ENCODE assay signal across 15 cellular contexts in genomic region chr2:61117534-61117933, GRCh38. TPM values are rescaled to one million over a fixed set of nuclear protein-coding genes. Genes with fewer than 3 reads are reported as not detected.
DNase-seq lines count a peak whose midpoint lies in the region; ATAC-seq and TF ChIP-seq lines count a peak whose summit lies in the region.
"Had no signal": no experiment of that assay in that cellular context is flagged by ENCODE, and none has a peak within 500 bp of the region (broad histone marks: within the 10 kb centered on the region; RNA-seq: fewer than 3 reads in every experiment).

No MANE protein-coding gene starts in this region.

- H3K27me3 ChIP-seq in BJ (ENCODE audit: control insufficient read depth, insufficient read depth, low read length): no peaks in the 10 kb centered on the region
- H3K27me3 ChIP-seq: BLaER1, body of pancreas, right lobe of liver had no signal

- 0 out of 2 replicates have a peak, but pooled peaks cover 2% of the 10 kb centered on the region for H3K36me3 ChIP-seq in BJ (ENCODE audit: control insufficient read depth, insufficient read depth, low read length)
- H3K36me3 ChIP-seq: right lobe of liver had no signal

- H3K4me3 ChIP-seq in BJ (ENCODE audit: low read depth, low read length) (no peak overlapping the region), astrocyte of the cerebellum (ENCODE audit: low read depth, low read length) (no peak overlapping the region)
- H3K4me3 ChIP-seq: BLaER1, body of pancreas, right lobe of liver had no signal

- TF ChIP-seq CTCF in BJ (IDR thresholded peaks at IDR 0.05; ENCODE audit: insufficient read depth, low read depth, low read length) (no peak), astrocyte of the cerebellum (IDR thresholded peaks at IDR 0.05; ENCODE audit: low read depth, low read length, missing control alignments) (no peak)

- CTCF ChIA-PET in BJ (lab: Yijun Ruan, JAX): no interaction called here

- POLR2A ChIA-PET in BJ (lab: Charles Lee): no interaction called here

- in situ Hi-C loops in astrocyte of the cerebellum (cut with HindIII; ENCODE audit: low sequenced_read_pairs): no loop called here

- ATAC-seq in GM18861 (IDR thresholded peaks at IDR 0.05; ENCODE audit: unreplicated experiment) (peak; percentile 80), HG03354 (IDR thresholded peaks at IDR 0.05; ENCODE audit: poor library complexity, severe bottlenecking, unreplicated experiment) (peak; percentile 76), HG02588 (IDR thresholded peaks at IDR 0.05; ENCODE audit: unreplicated experiment) (no peak)
- ATAC-seq: body of pancreas, right lobe of liver had no signal

- DNase-seq in BJ (ENCODE audit: low read depth): peak; percentile 26
- DNase-seq in astrocyte of the cerebellum (ENCODE audit: low read depth): peak; percentile 33
- no peak for DNase-seq in NCI-H1436 (lab: John Stamatoyannopoulos, UW)
- DNase-seq in SKM-1 treated with dmso at 0.1 percent for 144 hours (lab: John Stamatoyannopoulos, UW; ENCODE audit: unreplicated experiment): no peak
- no peak for DNase-seq in SHP77 treated with DMSO at 0.1 percent for 48 hours (lab: John Stamatoyannopoulos, UW)
- DNase-seq: body of pancreas, endodermal cell, NCI-H1417 treated with DMSO at 0.1 percent for 48 hours, right lobe of liver, SIG-M5, WERI-Rb-1 had no signal

RNA-seq across cellular contexts. Expression of gene C2orf74, which starts 44.5 kb away (rescaled TPM):
- 6.5 and 19.5 TPM in 2 replicates for polyA plus RNA-seq in BJ (2011; rRNA removed)
- 2.8 and 2.9 TPM in 2 replicates for polyA minus RNA-seq in BJ (2011; rRNA and poly(A)+ RNA removed)

RNA-seq across cellular contexts. Expression of gene SANBR, which starts 51.9 kb away (rescaled TPM):
- 2.8 and 4.7 TPM in 2 replicates for polyA plus RNA-seq in BJ (2011; rRNA removed)
- 2.5 and 6.9 TPM in 2 replicates for polyA minus RNA-seq in BJ (2011; rRNA and poly(A)+ RNA removed)

Comparison
In these comparisons a context has a peak if more than half of its experiments do, and no peak if none do; other contexts are left out.
1. DNase-seq: peak in BJ (single experiment) and astrocyte of the cerebellum (single experiment); none in NCI-H1436 (single experiment), SKM-1 treated with dmso at 0.1 percent for 144 hours (single experiment) and SHP77 treated with DMSO at 0.1 percent for 48 hours (single experiment).